Comparison of ENCODE assay signal across 8 cellular contexts in genomic region chr10:100997364-100998182, GRCh38. TPM values are rescaled to one million over a fixed set of nuclear protein-coding genes. Genes with fewer than 3 reads are reported as not detected.
A peak's percentile ranks its signal among the peaks of the same experiment; 100 is the strongest.
DNase-seq lines count a peak whose midpoint lies in the region; ATAC-seq and TF ChIP-seq lines count a peak whose summit lies in the region.

No MANE protein-coding gene starts in this region.

- peak overlapping the region; percentile 63 for H2BK12ac ChIP-seq in trophoblast cell (ENCODE audit: low read length)

- no peaks in the 10 kb centered on the region for H3K9me3 ChIP-seq in BLaER1 treated with 17β-estradiol and CSF1 and Interleukin-3, amounts not matched to agents 10 nM and 100 nM (replicated peaks in 1 of 11)
- H3K9me3 ChIP-seq in cardiac muscle cell (ENCODE audit: low read depth) = no peaks in the 10 kb centered on the region
- H3K9me3 ChIP-seq in trophoblast cell (ENCODE audit: insufficient read depth, low read depth, low read length) = no peaks in the 10 kb centered on the region
- H3K9me3 ChIP-seq in upper lobe of left lung = no peaks in the 10 kb centered on the region

- DNase-seq in SKM-1 (lab: John Stamatoyannopoulos, UW; ENCODE audit: unreplicated experiment) (peak; percentile 69), cardiac muscle cell (ENCODE audit: low read depth in 1 of 2, low spot score in 1 of 2) (peak; percentile 84 to 86), trophoblast cell (peak; percentile 87 to 92), upper lobe of left lung (peak; percentile 81 to 96)
- DNase-seq in activated naive CD8-positive, alpha-beta T cell treated with anti-CD3 and anti-CD28 coated beads, Interleukin-2, amount 10 ng/mL, durations not matched to agents 7 days and 5 days = peak; percentile 89

- H3K9ac ChIP-seq in BLaER1 treated with 17β-estradiol and CSF1 and Interleukin-3, amounts not matched to agents 10 nM and 100 nM = peak overlapping the region; percentile 92 to 99 (median 97)
- H3K9ac ChIP-seq in KMS-11 (peak overlapping the region; percentile 72), trophoblast cell (ENCODE audit: low read length) (peak overlapping the region; percentile 79)

- peak overlapping the region; percentile 94 for H3K27ac Mint-ChIP-seq in activated naive CD8-positive, alpha-beta T cell treated with anti-CD3 and anti-CD28 coated beads, Interleukin-2, amount 10 ng/mL, durations not matched to agents 7 days and 5 days

- peak overlapping the region; percentile 87 for H4K8ac ChIP-seq in trophoblast cell (ENCODE audit: low read depth, low read length)

- peak; percentile 88 for TF ChIP-seq CTCF in KMS-11 (conservative IDR thresholded peaks at IDR 0.05; ENCODE audit: low read depth, low read length)
- peak; percentile 93 for TF ChIP-seq CTCF in cardiac muscle cell (IDR thresholded peaks at IDR 0.05; ENCODE audit: low read depth, low read length)
- peak; percentile 91 to 95 (median 92) for TF ChIP-seq CTCF in upper lobe of left lung (IDR thresholded peaks at IDR 0.05)

- peak overlapping the region; percentile 88 for H3K14ac ChIP-seq in trophoblast cell (ENCODE audit: low read length)

- peak overlapping the region; percentile 61 for H2AK5ac ChIP-seq in trophoblast cell (ENCODE audit: low read length)

- H3K79me1 ChIP-seq in trophoblast cell (ENCODE audit: low read length) = peaks cover 37% of the 10 kb centered on the region

- H3K4me1 ChIP-seq in BLaER1 treated with 17β-estradiol and CSF1 and Interleukin-3, amounts not matched to agents 10 nM and 100 nM = peaks cover 30 to 58% (median 49%) of the 10 kb centered on the region in 10 experiments
- peaks cover 25% of the 10 kb centered on the region for H3K4me1 ChIP-seq in KMS-11 (ENCODE audit: low read depth, poor library complexity, severe bottlenecking)
- H3K4me1 ChIP-seq in cardiac muscle cell (ENCODE audit: low read depth) = peaks cover 14% of the 10 kb centered on the region
- H3K4me1 ChIP-seq in trophoblast cell (ENCODE audit: control insufficient read depth in 1 of 2, insufficient read depth in 2 of 2, low read length in 2 of 2) = peaks cover 21 to 24% of the 10 kb centered on the region in 2 experiments
- peaks cover 35 to 51% (median 44%) of the 10 kb centered on the region in 4 donors for H3K4me1 ChIP-seq in upper lobe of left lung

- TF ChIP-seq EP300 in upper lobe of left lung (IDR thresholded peaks at IDR 0.05) = no peak

- H2AFZ ChIP-seq in KMS-11 (ENCODE audit: low read depth) = peak overlapping the region; percentile 92
- peak overlapping the region; percentile 95 for H2AFZ ChIP-seq in trophoblast cell (ENCODE audit: insufficient read depth, low read length, poor library complexity)

- H3K27me3 ChIP-seq in BLaER1 treated with 17β-estradiol and CSF1 and Interleukin-3, amounts not matched to agents 10 nM and 100 nM = no peaks in the 10 kb centered on the region
- H3K27me3 ChIP-seq in KMS-11 (ENCODE audit: insufficient read depth, low read depth) = no peaks in the 10 kb centered on the region
- no peaks in the 10 kb centered on the region for H3K27me3 ChIP-seq in cardiac muscle cell
- no peaks in the 10 kb centered on the region for H3K27me3 ChIP-seq in trophoblast cell (ENCODE audit: insufficient read depth, low read length)
- H3K27me3 ChIP-seq in upper lobe of left lung = no peaks in the 10 kb centered on the region

- peak overlapping the region; percentile 97 for H4K91ac ChIP-seq in trophoblast cell (ENCODE audit: low read depth, low read length)

- H3K4me2 ChIP-seq in BLaER1 treated with 17β-estradiol and CSF1 and Interleukin-3, amounts not matched to agents 10 nM and 100 nM = peak overlapping the region; percentile 89 to 99 (median 97)
- H3K4me2 ChIP-seq in KMS-11 (peak overlapping the region; percentile 100), trophoblast cell (ENCODE audit: low read length) (peak overlapping the region; percentile 93)

- POLR2A ChIA-PET in activated naive CD8-positive, alpha-beta T cell treated with anti-CD3 and anti-CD28 coated beads, Interleukin-2, amount 10 ng/mL, durations not matched to agents 7 days and 5 days (lab: Charles Lee) = interaction anchor here (0.5 to 3.8 kb wide), 12 partner anchors 10 to 818 kb away, joined by 3 to 36 read pairs (median 4); partner anchors contain the start of genes MRPL43, PDZD7, SFXN3 and TWNK

- no peak overlapping the region for H3K23ac ChIP-seq in trophoblast cell (ENCODE audit: low read length)

- peaks cover 11 to 39% (median 26%) of the 10 kb centered on the region in 11 experiments for H4K20me1 ChIP-seq in BLaER1 treated with 17β-estradiol and CSF1 and Interleukin-3, amounts not matched to agents 10 nM and 100 nM
- H4K20me1 ChIP-seq in KMS-11 (ENCODE audit: insufficient read depth) = no peaks in the 10 kb centered on the region

- H2BK5ac ChIP-seq in trophoblast cell (ENCODE audit: low read depth, low read length, poor library complexity) = peak overlapping the region; percentile 90

- H3K36me3 ChIP-seq in BLaER1 treated with 17β-estradiol and CSF1 and Interleukin-3, amounts not matched to agents 10 nM and 100 nM = peaks cover 18 to 38% (median 30%) of the 10 kb centered on the region in 11 experiments
- H3K36me3 ChIP-seq in KMS-11 (ENCODE audit: insufficient read depth) (no peaks in the 10 kb centered on the region), cardiac muscle cell (no peaks in the 10 kb centered on the region), trophoblast cell (ENCODE audit: control insufficient read depth in 1 of 2, insufficient read depth in 2 of 2, low read length in 2 of 2) (peaks cover 12 to 16% of the 10 kb centered on the region in 2 experiments), upper lobe of left lung (peaks cover 0 to 19% (median 3%) of the 10 kb centered on the region in 4 donors)

- no peaks in the 10 kb centered on the region for H3K27me3 Mint-ChIP-seq in activated naive CD8-positive, alpha-beta T cell treated with anti-CD3 and anti-CD28 coated beads, Interleukin-2, amount 10 ng/mL, durations not matched to agents 7 days and 5 days

- no peaks in the 10 kb centered on the region for H3K79me2 ChIP-seq in KMS-11 (ENCODE audit: insufficient read depth, low read depth)
- peaks cover 35% of the 10 kb centered on the region for H3K79me2 ChIP-seq in trophoblast cell (ENCODE audit: control insufficient read depth, insufficient read depth, low read length, poor library complexity)

- peak overlapping the region; percentile 88 for H3K4me3 Mint-ChIP-seq in activated naive CD8-positive, alpha-beta T cell treated with anti-CD3 and anti-CD28 coated beads, Interleukin-2, amount 10 ng/mL, durations not matched to agents 7 days and 5 days

- H3K36me3 Mint-ChIP-seq in activated naive CD8-positive, alpha-beta T cell treated with anti-CD3 and anti-CD28 coated beads, Interleukin-2, amount 10 ng/mL, durations not matched to agents 7 days and 5 days = peaks cover 5% of the 10 kb centered on the region

- H3K4me1 Mint-ChIP-seq in activated naive CD8-positive, alpha-beta T cell treated with anti-CD3 and anti-CD28 coated beads, Interleukin-2, amount 10 ng/mL, durations not matched to agents 7 days and 5 days = peaks cover 19% of the 10 kb centered on the region

- WGBS in trophoblast cell (ENCODE audit: extremely low coverage, insufficient coverage, insufficient read length) = no CpG with 5 or more reads among the region's 66 CpGs
- WGBS in upper lobe of left lung, 2 donors = 0% methylated on average over 15 to 19 of the region's 66 CpGs

- H3K27ac ChIP-seq in BLaER1 treated with 17β-estradiol and CSF1 and Interleukin-3, amounts not matched to agents 10 nM and 100 nM = peak overlapping the region; percentile 92 to 98 (median 97)
- H3K27ac ChIP-seq in KMS-11 (peak overlapping the region; percentile 93), cardiac muscle cell (peak overlapping the region; percentile 99), trophoblast cell (ENCODE audit: low read depth, low read length) (peak overlapping the region; percentile 96), upper lobe of left lung (peak overlapping the region; percentile 95 to 100 (median 98))

- peak overlapping the region; percentile 82 to 93 (median 90) for H3K4me3 ChIP-seq in BLaER1 treated with 17β-estradiol and CSF1 and Interleukin-3, amounts not matched to agents 10 nM and 100 nM
- H3K4me3 ChIP-seq in KMS-11 (IDR thresholded peaks at IDR 0.05; ENCODE audit: insufficient read depth, low read depth, low read length) (no peak overlapping the region), cardiac muscle cell (peak overlapping the region; percentile 73), trophoblast cell (ENCODE audit: low read depth, low read length) (peak overlapping the region; percentile 81), upper lobe of left lung (peak overlapping the region; percentile 62 to 82 (median 68))

- peak overlapping the region; percentile 89 for H4K12ac ChIP-seq in trophoblast cell (ENCODE audit: low read depth, low read length)

- peak overlapping the region; percentile 89 for H3K18ac ChIP-seq in trophoblast cell (ENCODE audit: low read length)

- ATAC-seq in activated naive CD8-positive, alpha-beta T cell treated with anti-CD3 and anti-CD28 coated beads, Interleukin-2, amount 10 ng/mL, durations not matched to agents 7 days and 5 days (ENCODE audit: low read depth) = peak; percentile 51
- peak; percentile 72 to 88 for ATAC-seq in upper lobe of left lung (ENCODE audit: low FRiP score in 2 of 2)

- H3K9me3 Mint-ChIP-seq in activated naive CD8-positive, alpha-beta T cell treated with anti-CD3 and anti-CD28 coated beads, Interleukin-2, amount 10 ng/mL, durations not matched to agents 7 days and 5 days = no peaks in the 10 kb centered on the region

- TF ChIP-seq POLR2A in GM19099 (IDR thresholded peaks at IDR 0.05; ENCODE audit: extremely low read depth, insufficient read length, low read depth) (peak; percentile 22), upper lobe of left lung (IDR thresholded peaks at IDR 0.05) (peak in 2 of 4 donors; percentile 23 to 45)

- H2BK120ac ChIP-seq in trophoblast cell (ENCODE audit: insufficient read depth, low read length, poor library complexity) = peak overlapping the region; percentile 57

- peak overlapping the region; percentile 77 for H3K4ac ChIP-seq in trophoblast cell (ENCODE audit: low read depth, low read length)

RNA-seq across cellular contexts. Expression of gene LZTS2, which starts 2.0 kb away (rescaled TPM):
- 10 to 100 TPM; 22.0 to 22.4 TPM for total RNA-seq in activated naive CD8-positive, alpha-beta T cell treated with anti-CD3 and anti-CD28 coated beads, Interleukin-2, amount 10 ng/mL, durations not matched to agents 7 days and 5 days
- total RNA-seq in cardiac muscle cell = 156 and 168 TPM in 2 replicates
- 128 and 129 TPM in 2 replicates for polyA plus RNA-seq in cardiac muscle cell
- 57.1 and 58.4 TPM in 2 replicates for polyA plus RNA-seq in trophoblast cell (2013)
- total RNA-seq in upper lobe of left lung = 100 to 1,000 TPM in 2 of 6 donors, 10 to 100 TPM in 4; 42.5 to 105 (median 60.1) TPM

RNA-seq across cellular contexts. Expression of gene TWNK, which starts 10.2 kb away (rescaled TPM):
- 10 to 100 TPM; 10.8 to 11.0 TPM for total RNA-seq in activated naive CD8-positive, alpha-beta T cell treated with anti-CD3 and anti-CD28 coated beads, Interleukin-2, amount 10 ng/mL, durations not matched to agents 7 days and 5 days
- total RNA-seq in cardiac muscle cell (6.1 and 7.6 TPM in 2 replicates), upper lobe of left lung (1 to 10 TPM; 2.6 to 9.1 (median 5.8) TPM)
- polyA plus RNA-seq in cardiac muscle cell = 6.9 and 12.3 TPM in 2 replicates
- 5.5 TPM in 2 replicates for polyA plus RNA-seq in trophoblast cell (2013)

RNA-seq across cellular contexts. Expression of gene MRPL43, which starts 10.3 kb away (rescaled TPM):
- 10 to 100 TPM; 55.1 to 57.1 TPM for total RNA-seq in activated naive CD8-positive, alpha-beta T cell treated with anti-CD3 and anti-CD28 coated beads, Interleukin-2, amount 10 ng/mL, durations not matched to agents 7 days and 5 days
- 91.8 and 114 TPM in 2 replicates for total RNA-seq in cardiac muscle cell
- polyA plus RNA-seq in cardiac muscle cell = 128 and 131 TPM in 2 replicates
- polyA plus RNA-seq in trophoblast cell (2013) = 65.6 and 67.6 TPM in 2 replicates
- total RNA-seq in upper lobe of left lung = 10 to 100 TPM; 40.2 to 72.1 (median 63.5) TPM

RNA-seq across cellular contexts. Expression of gene SEMA4G, which starts 28.3 kb away (rescaled TPM):
- total RNA-seq in activated naive CD8-positive, alpha-beta T cell treated with anti-CD3 and anti-CD28 coated beads, Interleukin-2, amount 10 ng/mL, durations not matched to agents 7 days and 5 days = 1 to 10 TPM in 1 of 2 experiments, under 1 TPM in 1; 0.54 to 1.2 TPM
- 8.1 and 18.1 TPM in 2 replicates for total RNA-seq in cardiac muscle cell
- polyA plus RNA-seq in cardiac muscle cell = 7.0 and 10.6 TPM in 2 replicates
- 4.7 and 5.3 TPM in 2 replicates for polyA plus RNA-seq in trophoblast cell (2013)
- total RNA-seq in upper lobe of left lung = 10 to 100 TPM in 2 of 6 donors, 1 to 10 TPM in 4; 5.4 to 20.4 (median 8.5) TPM

RNA-seq across cellular contexts. Expression of gene PDZD7, which starts 33.4 kb away (rescaled TPM):
- total RNA-seq in activated naive CD8-positive, alpha-beta T cell treated with anti-CD3 and anti-CD28 coated beads, Interleukin-2, amount 10 ng/mL, durations not matched to agents 7 days and 5 days = 1 to 10 TPM; 1.1 to 1.4 TPM
- total RNA-seq in cardiac muscle cell (1.3 and 4.5 TPM in 2 replicates), upper lobe of left lung (1 to 10 TPM in 5 of 6 donors, under 1 TPM in 1; 0.39 to 2.4 (median 1.7) TPM)
- 2.4 and 7.7 TPM in 2 replicates for polyA plus RNA-seq in cardiac muscle cell
- polyA plus RNA-seq in trophoblast cell (2013) = 0.68 and 0.79 TPM in 2 replicates
